ENCODE assay signal across 8 cellular contexts in genomic region chr17:21252289-21252874, GRCh38. TPM values are rescaled to one million over a fixed set of nuclear protein-coding genes. Genes with fewer than 3 reads are reported as not detected.
DNase-seq lines count a peak whose midpoint lies in the region; ATAC-seq and TF ChIP-seq lines count a peak whose summit lies in the region.

No MANE protein-coding gene starts in this region.

- H2BK5ac ChIP-seq in mesendoderm (ENCODE audit: low read length) = no peak overlapping the region

- peaks cover 2% of the 10 kb centered on the region for H3K79me1 ChIP-seq in mesendoderm (ENCODE audit: low read length)

- no peaks in the 10 kb centered on the region for H3K36me3 ChIP-seq in left ventricle myocardium inferior
- H3K36me3 ChIP-seq in ascending aorta = no peaks in the 10 kb centered on the region
- no peaks in the 10 kb centered on the region for H3K36me3 ChIP-seq in mesendoderm (ENCODE audit: control insufficient read depth, insufficient read depth, low read length)
- no peaks in the 10 kb centered on the region for H3K36me3 ChIP-seq in uterus

- H2BK120ac ChIP-seq in mesendoderm (ENCODE audit: low read depth, low read length) = no peak overlapping the region

- no peak for TF ChIP-seq CTCF in left ventricle myocardium inferior (IDR thresholded peaks at IDR 0.05; ENCODE audit: borderline replicate concordance)
- TF ChIP-seq CTCF in ascending aorta (IDR thresholded peaks at IDR 0.05) = no peak
- TF ChIP-seq CTCF in uterus (IDR thresholded peaks at IDR 0.05) = no peak
- TF ChIP-seq CTCF in GM13977 (IDR thresholded peaks at IDR 0.05; ENCODE audit: extremely low read depth, insufficient read depth, missing control alignments) = no peak

- H3K4ac ChIP-seq in mesendoderm (ENCODE audit: low read depth, low read length) = no peak overlapping the region

- H2AK5ac ChIP-seq in mesendoderm (ENCODE audit: low read length) = no peak overlapping the region

- H3K23ac ChIP-seq in mesendoderm (ENCODE audit: low read length) = no peak overlapping the region

- H3K9me3 ChIP-seq in left ventricle myocardium inferior (replicated peaks) (no peaks in the 10 kb centered on the region), ascending aorta (no peaks in the 10 kb centered on the region), uterus (no peaks in the 10 kb centered on the region)

- H3K18ac ChIP-seq in mesendoderm (ENCODE audit: low read length) = peak overlapping the region; percentile 34

- no peak overlapping the region for H4K5ac ChIP-seq in mesendoderm (ENCODE audit: low read length)

- no peak overlapping the region for H4K8ac ChIP-seq in mesendoderm (ENCODE audit: low read depth, low read length)

- peak overlapping the region; percentile 81 for H3K4me3 ChIP-seq in left ventricle myocardium inferior
- peak overlapping the region; percentile 50 to 86 for H3K4me3 ChIP-seq in ascending aorta
- H3K4me3 ChIP-seq in mesendoderm (ENCODE audit: low read length) = peak overlapping the region; percentile 16
- peak overlapping the region; percentile 59 to 63 for H3K4me3 ChIP-seq in uterus

- no peak for TF ChIP-seq POLR2A in uterus (IDR thresholded peaks at IDR 0.05)

- peak overlapping the region; percentile 31 for H3K56ac ChIP-seq in mesendoderm (ENCODE audit: low read length)

- in situ Hi-C loops in GM13977 (cut with MboI; ENCODE audit: low pct_unique_long_range_greater_than_20kb, low sequenced_read_pairs, unreplicated experiment) = no loop called here

- DNase-seq in left ventricle myocardium inferior (no peak), left ventricle myocardium superior (no peak), ascending aorta (ENCODE audit: low spot score in 2 of 2) (no peak), mesendoderm (no peak), uterus (no peak), COLO668 (lab: John Stamatoyannopoulos, UW; ENCODE audit: unreplicated experiment) (no peak), GM13977 (ENCODE audit: low spot score) (no peak)

- intact Hi-C loops in left ventricle myocardium inferior (cut with micrococcal nuclease) = no loop called here
- intact Hi-C loops in left ventricle myocardium superior (cut with micrococcal nuclease) = no loop called here
- intact Hi-C loops in ascending aorta (cut with DNase I) = loop anchor here (2.0 to 10.0 kb wide), 4 partner anchors 62 to 208 kb away; partner anchors contain the start of genes DHRS7B and USP22
- intact Hi-C loops in uterus (cut with DNase I; ENCODE audit: low total_unique reads) = no loop called here

- H3K27ac ChIP-seq in left ventricle myocardium inferior (replicated peaks) (peak overlapping the region; percentile 88), ascending aorta (peak overlapping the region; percentile 76 to 77), mesendoderm (ENCODE audit: low read depth, low read length) (no peak overlapping the region), uterus (peak overlapping the region; percentile 78 to 90)

- no peaks in the 10 kb centered on the region for H3K27me3 ChIP-seq in left ventricle myocardium inferior (ENCODE audit: low read depth)
- no peaks in the 10 kb centered on the region for H3K27me3 ChIP-seq in ascending aorta
- no peaks in the 10 kb centered on the region for H3K27me3 ChIP-seq in mesendoderm (ENCODE audit: insufficient read depth, low read length, poor library complexity)
- H3K27me3 ChIP-seq in uterus = no peaks in the 10 kb centered on the region

- peak overlapping the region; percentile 61 for H3K9ac ChIP-seq in mesendoderm (ENCODE audit: low read length)

- no peaks in the 10 kb centered on the region for H3K79me2 ChIP-seq in mesendoderm (ENCODE audit: control insufficient read depth, insufficient read depth, low read length)

- H2BK15ac ChIP-seq in mesendoderm (replicated peaks; ENCODE audit: low read depth) = no peak overlapping the region

- H3K4me1 ChIP-seq in left ventricle myocardium inferior = peaks cover 60% of the 10 kb centered on the region
- peaks cover 16 to 27% of the 10 kb centered on the region in 2 donors for H3K4me1 ChIP-seq in ascending aorta
- H3K4me1 ChIP-seq in mesendoderm (ENCODE audit: control insufficient read depth, low read depth, low read length) = peaks cover 4% of the 10 kb centered on the region
- peaks cover 0 to 16% of the 10 kb centered on the region in 2 donors for H3K4me1 ChIP-seq in uterus

- no peak for ATAC-seq in left ventricle myocardium superior
- no peak for ATAC-seq in GM18867 (IDR thresholded peaks at IDR 0.05; ENCODE audit: unreplicated experiment)

- H3K4me2 ChIP-seq in mesendoderm (ENCODE audit: low read length) = peak overlapping the region; percentile 30

- WGBS in mesendoderm (ENCODE audit: extremely low coverage, insufficient coverage, low lambda C conversion rate) = no CpG with 5 or more reads among the region's 16 CpGs

RNA-seq across cellular contexts. Expression of gene NATD1, which starts 0.8 kb away (rescaled TPM):
- total RNA-seq in left ventricle myocardium inferior (17.7 TPM), left ventricle myocardium superior (22.1 TPM), ascending aorta (13.4 TPM), uterus (1 to 10 TPM; 2.1 to 4.9 (median 3.8) TPM)
- polyA plus RNA-seq in mesendoderm (2013, experiment 1 of 2) = 22.9 TPM
- polyA plus RNA-seq in mesendoderm (2013, experiment 2 of 2) = 23.5 TPM

RNA-seq across cellular contexts. Expression of gene MAP2K3, which starts 32.1 kb away (rescaled TPM):
- total RNA-seq in left ventricle myocardium inferior (41.7 TPM), left ventricle myocardium superior (38.6 TPM), ascending aorta (294 TPM), uterus (10 to 100 TPM in 3 of 4 donors, 1 to 10 TPM in 1; 3.3 to 37.0 (median 12.5) TPM)
- 33.8 TPM for polyA plus RNA-seq in mesendoderm (2013, experiment 1 of 2)
- polyA plus RNA-seq in mesendoderm (2013, experiment 2 of 2) = 35.9 TPM

RNA-seq across cellular contexts. Expression of gene TMEM11, which starts 38.4 kb away (rescaled TPM):
- 39.7 TPM for total RNA-seq in left ventricle myocardium inferior
- 31.5 TPM for total RNA-seq in left ventricle myocardium superior
- total RNA-seq in ascending aorta = 25.7 TPM
- 46.0 TPM for polyA plus RNA-seq in mesendoderm (2013, experiment 1 of 2)
- 46.4 TPM for polyA plus RNA-seq in mesendoderm (2013, experiment 2 of 2)
- total RNA-seq in uterus = 10 to 100 TPM in 3 of 4 donors, 1 to 10 TPM in 1; 6.9 to 23.8 (median 15.3) TPM

Comparison
In these comparisons a context has a peak if more than half of its experiments do, and no peak if none do; other contexts are left out.
1. H3K4me3 ChIP-seq: peak in every context shown above with its lines; median percentile 81 in left ventricle myocardium inferior; 68 in ascending aorta; 61 in uterus; 16 in mesendoderm.